24 cellular contexts compared by ENCODE assay signal in the genomic region with DNA sequence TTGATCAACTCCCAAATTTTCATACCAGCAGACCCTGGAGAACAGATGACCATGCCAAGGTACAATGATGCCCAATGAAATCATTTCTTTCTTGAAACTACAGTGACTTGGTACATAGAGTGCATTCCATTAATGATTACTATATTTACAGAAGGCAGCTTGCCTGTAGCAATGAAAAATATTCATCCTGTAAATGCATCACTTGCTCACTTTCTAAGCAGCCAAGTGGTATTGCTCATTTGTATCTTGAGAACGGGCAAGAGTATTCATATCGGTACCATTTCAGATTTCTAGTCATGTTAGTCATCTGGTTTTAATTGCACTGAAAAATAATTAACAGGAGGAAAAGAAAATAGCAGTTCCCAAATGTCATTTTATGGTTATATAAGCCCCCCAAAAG. TPM values are rescaled to one million over a fixed set of nuclear protein-coding genes. Genes with fewer than 3 reads are reported as not detected.
DNase-seq lines count a peak whose midpoint lies in the region; ATAC-seq and TF ChIP-seq lines count a peak whose summit lies in the region.
"Had no signal": no experiment of that assay in that cellular context is flagged by ENCODE, and none has a peak within 500 bp of the region (broad histone marks: within the 10 kb centered on the region; RNA-seq: fewer than 3 reads in every experiment).

No MANE protein-coding gene starts in this region.

- POLR2A ChIA-PET in A673 (lab: Charles Lee; ENCODE audit: low non-redundant PET), result no interaction called here

- no peak overlapping the region for H3K4me3 ChIP-seq in A673 (ENCODE audit: low read depth, low read length, poor library complexity, severe bottlenecking)
- H3K4me3 ChIP-seq: K562, MG63, PC-9 had no signal

- DNase-seq in AG09319 (ENCODE audit: extremely low read depth, low read depth) (peak; percentile 3), caudate nucleus (lab: John Stamatoyannopoulos, UW) (no peak), memory B cell (ENCODE audit: low spot score in 2 of 2) (no peak), A673 (ENCODE audit: low spot score) (no peak), NCI-H345 treated with DMSO at 0.1 percent for 48 hours (lab: John Stamatoyannopoulos, UW; ENCODE audit: unreplicated experiment) (no peak)
- DNase-seq: Calu3; CD8-positive, alpha-beta memory T cell; DMS53; GOT3; MG63; NCI-H187; NCI-H2107; NCI-H510A; PC-9; RPMI8226; SHP77; SW 1271; T-helper 17 cell had no signal

- H3K4me1 Mint-ChIP-seq in memory B cell, result peaks cover 9% of the 10 kb centered on the region

- CTCF ChIA-PET in A673 (lab: Charles Lee), result no interaction called here

- no peaks in the 10 kb centered on the region for H3K9me3 ChIP-seq in A673 (ENCODE audit: low read depth, low read length, poor library complexity, severe bottlenecking)
- H3K9me3 ChIP-seq: MG63 had no signal

- H3K9me3 Mint-ChIP-seq in memory B cell, result no peaks in the 10 kb centered on the region
- H3K9me3 Mint-ChIP-seq: CD8-positive, alpha-beta memory T cell had no signal

- H3K27ac ChIP-seq in caudate nucleus (ENCODE audit: low read depth, low read length) (peak overlapping the region; percentile 33), A673 (ENCODE audit: low read depth, low read length, poor library complexity, severe bottlenecking) (no peak overlapping the region)
- H3K27ac ChIP-seq: C4-2B, PC-9 had no signal

- TF ChIP-seq CTCF in AG09319 (IDR thresholded peaks at IDR 0.05; ENCODE audit: low read depth, low read length) (no peak), A673 (conservative IDR thresholded peaks at IDR 0.05; ENCODE audit: low read depth, low read length) (no peak)

- H3K36me3 Mint-ChIP-seq in memory B cell, result peaks cover 17% of the 10 kb centered on the region

- H3K27me3 Mint-ChIP-seq in memory B cell, result no peaks in the 10 kb centered on the region
- H3K27me3 Mint-ChIP-seq: CD8-positive, alpha-beta memory T cell; T-helper 17 cell had no signal

- H3K36me3 ChIP-seq in A673 (ENCODE audit: insufficient read depth, low read length, poor library complexity, severe bottlenecking), result peaks cover 53% of the 10 kb centered on the region

- H3K4me3 Mint-ChIP-seq in memory B cell, result no peak overlapping the region
- H3K4me3 Mint-ChIP-seq: CD8-positive, alpha-beta memory T cell; T-helper 17 cell had no signal

- intact Hi-C loops in A673 (cut with micrococcal nuclease; ENCODE audit: unreplicated experiment), result no loop called here

- H3K27ac Mint-ChIP-seq in memory B cell, result peak overlapping the region; percentile 50
- H3K27ac Mint-ChIP-seq: T-helper 17 cell had no signal

- no TSS peak for BruUV-seq in A673 (replicated peaks; lab: Mats Ljungman, UMichigan)

- no peaks in the 10 kb centered on the region for H3K27me3 ChIP-seq in A673 (replicated peaks; ENCODE audit: insufficient read depth, low read depth, low read length, poor library complexity)
- H3K27me3 ChIP-seq: MG63 had no signal

- H3K4me1 ChIP-seq in A673 (ENCODE audit: insufficient read depth, low read length, poor library complexity, severe bottlenecking), result no peaks in the 10 kb centered on the region

- ATAC-seq in GM21619 (IDR thresholded peaks at IDR 0.05; ENCODE audit: unreplicated experiment) (peak; percentile 48), memory B cell (ENCODE audit: low read depth) (no peak), GM21390 (IDR thresholded peaks at IDR 0.05; ENCODE audit: unreplicated experiment) (no peak)
- ATAC-seq: HCT116, K562, T-helper 17 cell had no signal

RNA-seq across cellular contexts. Expression of gene VIL1, which starts 59.6 kb away (rescaled TPM):
- not detected in 2 replicates for total RNA-seq in A673 (2021)
- total RNA-seq: CD8-positive, alpha-beta memory T cell; LHCN-M2; PC-9 had no signal
